In genomic region chr3:88189361-88189810, GRCh38 we compare ENCODE assay signal across 12 cellular contexts. TPM values are rescaled to one million over a fixed set of nuclear protein-coding genes. Genes with fewer than 3 reads are reported as not detected.
DNase-seq lines count a peak whose midpoint lies in the region; ATAC-seq and TF ChIP-seq lines count a peak whose summit lies in the region.
"Had no signal": no experiment of that assay in that cellular context is flagged by ENCODE, and none has a peak within 500 bp of the region (broad histone marks: within the 10 kb centered on the region; RNA-seq: fewer than 3 reads in every experiment).

No MANE protein-coding gene starts in this region.

- peak; percentile 91 for ATAC-seq in HG02571 (IDR thresholded peaks at IDR 0.05; ENCODE audit: unreplicated experiment)
- peak; percentile 79 for ATAC-seq in stimulated activated naive CD8-positive, alpha-beta T cell treated with anti-CD3 and anti-CD28 coated beads, Interleukin-15, Interleukin-2, amounts not matched to agents 100 U/mL and 50 U/mL, for 24 hours
- no peak for ATAC-seq in left cardiac atrium
- ATAC-seq in naive thymus-derived CD8-positive, alpha-beta T cell: no peak

- H3K9me3 Mint-ChIP-seq in activated naive CD4-positive, alpha-beta T cell treated with anti-CD3 and anti-CD28 coated beads for 36 hours: peaks cover 30% of the 10 kb centered on the region
- no peaks in the 10 kb centered on the region for H3K9me3 Mint-ChIP-seq in activated naive CD4-positive, alpha-beta T cell treated with anti-CD3 and anti-CD28 coated beads, Interleukin-2, amount 10 ng/mL, durations not matched to agents 7 days and 5 days
- peaks cover 4 to 40% (median 14%) of the 10 kb centered on the region in 9 donors for H3K9me3 Mint-ChIP-seq in naive thymus-derived CD8-positive, alpha-beta T cell

- DNase-seq in activated naive CD4-positive, alpha-beta T cell treated with anti-CD3 and anti-CD28 coated beads for 36 hours: peak; percentile 27
- no peak for DNase-seq in activated naive CD4-positive, alpha-beta T cell treated with anti-CD3 and anti-CD28 coated beads, Interleukin-2, amount 10 ng/mL, durations not matched to agents 7 days and 5 days
- no peak for DNase-seq in LNCaP clone FGC (ENCODE audit: low read depth)
- DNase-seq in stimulated activated naive CD8-positive, alpha-beta T cell treated with anti-CD3 and anti-CD28 coated beads, Interleukin-15, Interleukin-2, amounts not matched to agents 100 U/mL and 50 U/mL, for 24 hours: no peak
- DNase-seq in NOMO-1 (lab: John Stamatoyannopoulos, UW; ENCODE audit: unreplicated experiment in 2 of 2): no peak
- DNase-seq in left cardiac atrium: no peak
- no peak for DNase-seq in naive thymus-derived CD8-positive, alpha-beta T cell
- DNase-seq: AML-193, GOT3, NCI-H2171 treated with DMSO at 0.1 percent for 48 hours had no signal

- peak overlapping the region; percentile 28 for H3K27ac Mint-ChIP-seq in activated naive CD4-positive, alpha-beta T cell treated with anti-CD3 and anti-CD28 coated beads for 36 hours
- no peak overlapping the region for H3K27ac Mint-ChIP-seq in activated naive CD4-positive, alpha-beta T cell treated with anti-CD3 and anti-CD28 coated beads, Interleukin-2, amount 10 ng/mL, durations not matched to agents 7 days and 5 days
- no peak overlapping the region for H3K27ac Mint-ChIP-seq in naive thymus-derived CD8-positive, alpha-beta T cell

- intact Hi-C loops in activated naive CD4-positive, alpha-beta T cell treated with anti-CD3 and anti-CD28 coated beads for 36 hours (cut with micrococcal nuclease): loop anchor here (2.0 kb wide), 1 partner anchor 39 kb away; no protein-coding TSS in a partner anchor
- intact Hi-C loops in left cardiac atrium (cut with DNase I): no loop called here

- H3K4me3 ChIP-seq in LNCaP clone FGC (ENCODE audit: low read depth, low read length): peak overlapping the region; percentile 33
- H3K4me3 ChIP-seq: right atrium auricular region had no signal

- POLR2A ChIA-PET in naive thymus-derived CD8-positive, alpha-beta T cell (lab: Charles Lee): no interaction called here

- H3K4me1 Mint-ChIP-seq in activated naive CD4-positive, alpha-beta T cell treated with anti-CD3 and anti-CD28 coated beads for 36 hours (ENCODE audit: low read depth): peaks cover 9% of the 10 kb centered on the region
- H3K4me1 Mint-ChIP-seq in activated naive CD4-positive, alpha-beta T cell treated with anti-CD3 and anti-CD28 coated beads, Interleukin-2, amount 10 ng/mL, durations not matched to agents 7 days and 5 days: no peaks in the 10 kb centered on the region
- H3K4me1 Mint-ChIP-seq in naive thymus-derived CD8-positive, alpha-beta T cell: peaks cover 0 to 2% (median 0%) of the 10 kb centered on the region in 4 donors

- no peaks in the 10 kb centered on the region for H3K27me3 Mint-ChIP-seq in activated naive CD4-positive, alpha-beta T cell treated with anti-CD3 and anti-CD28 coated beads for 36 hours (ENCODE audit: low read depth)
- H3K27me3 Mint-ChIP-seq in activated naive CD4-positive, alpha-beta T cell treated with anti-CD3 and anti-CD28 coated beads, Interleukin-2, amount 10 ng/mL, durations not matched to agents 7 days and 5 days: no peaks in the 10 kb centered on the region
- H3K27me3 Mint-ChIP-seq in naive thymus-derived CD8-positive, alpha-beta T cell: peaks cover 0 to 6% (median 0%) of the 10 kb centered on the region in 5 donors

- CTCF ChIA-PET in activated naive CD4-positive, alpha-beta T cell treated with anti-CD3 and anti-CD28 coated beads for 36 hours (lab: Charles Lee): interaction anchor here (0.8 kb wide), 1 partner anchor 909 kb away, joined by 6 read pairs; no protein-coding TSS in a partner anchor
- CTCF ChIA-PET in activated naive CD4-positive, alpha-beta T cell treated with anti-CD3 and anti-CD28 coated beads, Interleukin-2, amount 10 ng/mL, durations not matched to agents 7 days and 5 days (lab: Charles Lee): interaction anchor here (0.8 kb wide), 1 partner anchor 11 kb away, joined by 3 read pairs; no protein-coding TSS in a partner anchor

- H3K36me3 Mint-ChIP-seq in activated naive CD4-positive, alpha-beta T cell treated with anti-CD3 and anti-CD28 coated beads for 36 hours (ENCODE audit: low read depth): no peaks in the 10 kb centered on the region
- no peaks in the 10 kb centered on the region for H3K36me3 Mint-ChIP-seq in activated naive CD4-positive, alpha-beta T cell treated with anti-CD3 and anti-CD28 coated beads, Interleukin-2, amount 10 ng/mL, durations not matched to agents 7 days and 5 days
- peaks cover 2 to 7% (median 3%) of the 10 kb centered on the region in 3 donors for H3K36me3 Mint-ChIP-seq in naive thymus-derived CD8-positive, alpha-beta T cell

- TF ChIP-seq CTCF in LNCaP clone FGC (IDR thresholded peaks at IDR 0.05; ENCODE audit: control insufficient read depth, extremely low read depth, insufficient read depth): no peak

- no peak overlapping the region for H3K4me3 Mint-ChIP-seq in activated naive CD4-positive, alpha-beta T cell treated with anti-CD3 and anti-CD28 coated beads for 36 hours
- H3K4me3 Mint-ChIP-seq in activated naive CD4-positive, alpha-beta T cell treated with anti-CD3 and anti-CD28 coated beads, Interleukin-2, amount 10 ng/mL, durations not matched to agents 7 days and 5 days: no peak overlapping the region
- H3K4me3 Mint-ChIP-seq in naive thymus-derived CD8-positive, alpha-beta T cell: no peak overlapping the region

RNA-seq across cellular contexts. Expression of gene C3orf38, which starts 39.6 kb away (rescaled TPM):
- total RNA-seq in activated naive CD4-positive, alpha-beta T cell treated with anti-CD3 and anti-CD28 coated beads for 36 hours: 10 to 100 TPM; 16.0 to 16.7 TPM
- 10 to 100 TPM; 14.6 to 15.8 TPM for total RNA-seq in left cardiac atrium
- total RNA-seq in naive thymus-derived CD8-positive, alpha-beta T cell: 10 to 100 TPM; 41.3 to 46.6 TPM
- 10 to 100 TPM; 16.9 to 19.4 (median 17.8) TPM for polyA plus RNA-seq in naive thymus-derived CD8-positive, alpha-beta T cell

Comparison
In these comparisons a context has a peak if more than half of its experiments do, and no peak if none do; other contexts are left out.
1. ATAC-seq: peak in HG02571 (single experiment) and stimulated activated naive CD8-positive, alpha-beta T cell treated with anti-CD3 and anti-CD28 coated beads, Interleukin-15, Interleukin-2, amounts not matched to agents 100 U/mL and 50 U/mL, for 24 hours (single experiment); none in left cardiac atrium (0 of 2) and naive thymus-derived CD8-positive, alpha-beta T cell (0 of 2).